6 cellular contexts compared by ENCODE assay signal in the genomic region with DNA sequence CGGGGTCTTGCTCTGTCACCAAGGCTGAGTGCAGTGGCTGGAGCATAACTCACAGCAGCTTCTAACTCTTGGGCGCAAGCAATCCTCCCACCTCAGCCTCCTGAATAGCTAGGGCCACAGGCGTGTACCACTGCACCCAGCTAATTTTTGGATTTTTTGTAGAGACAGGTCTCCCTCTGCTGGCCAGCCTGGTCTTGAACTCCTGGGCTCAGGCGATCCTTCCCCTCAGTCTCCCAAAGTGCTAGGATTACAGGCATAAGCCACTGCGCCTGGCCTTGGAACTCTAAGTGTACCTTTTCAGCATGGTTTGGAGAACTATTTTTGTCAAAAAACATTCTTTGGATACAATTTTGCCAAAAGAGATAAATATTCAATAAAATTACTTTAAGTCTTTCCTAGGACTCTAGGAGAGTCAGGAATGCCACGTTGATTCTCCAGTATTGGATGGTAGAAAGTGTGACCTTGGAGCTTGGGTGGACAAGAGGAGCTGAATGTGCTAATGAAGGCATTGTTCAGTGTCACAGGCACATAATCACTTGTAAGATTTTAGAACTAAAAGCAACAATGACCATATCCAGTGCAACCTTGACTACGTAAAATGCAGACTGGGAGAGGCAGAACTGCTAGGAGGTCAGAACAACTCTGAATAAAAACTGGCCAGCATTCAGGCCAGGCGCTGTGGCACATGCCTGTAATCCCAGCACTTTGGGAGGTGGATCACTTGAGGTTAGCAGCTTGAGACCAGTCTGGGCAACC. TPM values are rescaled to one million over a fixed set of nuclear protein-coding genes. Genes with fewer than 3 reads are reported as not detected.
A peak's percentile ranks its signal among the peaks of the same experiment; 100 is the strongest.
DNase-seq lines count a peak whose midpoint lies in the region; ATAC-seq and TF ChIP-seq lines count a peak whose summit lies in the region.

No MANE protein-coding gene starts in this region.

- no peaks in the 10 kb centered on the region for H3K9me3 Mint-ChIP-seq in endothelial cell (ENCODE audit: unreplicated experiment)

- peaks cover 3% of the 10 kb centered on the region for H3K27me3 Mint-ChIP-seq in endothelial cell (ENCODE audit: unreplicated experiment)

- peak; percentile 33 for TF ChIP-seq CTCF in endothelial cell (IDR thresholded peaks at IDR 0.05; ENCODE audit: unreplicated experiment)

- no peak overlapping the region for H3K4me3 Mint-ChIP-seq in endothelial cell (ENCODE audit: unreplicated experiment)

- H3K36me3 Mint-ChIP-seq in endothelial cell (ENCODE audit: low read depth, unreplicated experiment): peaks cover 30% of the 10 kb centered on the region

- peak; percentile 63 for DNase-seq in DMS 273 (lab: John Stamatoyannopoulos, UW; ENCODE audit: unreplicated experiment)
- DNase-seq in DMS 273 treated with DMSO at 0.1 percent for 48 hours (lab: John Stamatoyannopoulos, UW): no peak
- peak; percentile 16 for DNase-seq in T follicular helper cell (ENCODE audit: low read depth)
- DNase-seq in endothelial cell (ENCODE audit: low spot score): peak; percentile 39
- peak; percentile 27 to 31 for DNase-seq in stimulated activated CD4-positive, alpha-beta T cell treated with anti-CD3 and anti-CD28 coated beads, Interleukin-4, amount 100 ng/mL, for 4 hours

- ATAC-seq in GM21786 (IDR thresholded peaks at IDR 0.05; ENCODE audit: unreplicated experiment): no peak

- H3K27ac Mint-ChIP-seq in endothelial cell (ENCODE audit: unreplicated experiment): peak overlapping the region; percentile 30

- H3K4me1 Mint-ChIP-seq in endothelial cell (ENCODE audit: unreplicated experiment): peaks cover 10% of the 10 kb centered on the region

RNA-seq across cellular contexts. Expression of a gene that starts 2.8 kb away (rescaled TPM):
- total RNA-seq in endothelial cell (ENCODE audit: unreplicated experiment): 255 TPM

RNA-seq across cellular contexts. Expression of a gene that starts 20.5 kb away (rescaled TPM):
- 25.5 TPM for total RNA-seq in endothelial cell (ENCODE audit: unreplicated experiment)

RNA-seq across cellular contexts. Expression of a gene that starts 20.6 kb away (rescaled TPM):
- 39.8 TPM for total RNA-seq in endothelial cell (ENCODE audit: unreplicated experiment)

RNA-seq across cellular contexts. Expression of a gene that starts 28.8 kb away (rescaled TPM):
- total RNA-seq in endothelial cell (ENCODE audit: unreplicated experiment): 294 TPM

RNA-seq across cellular contexts. Expression of a gene that starts 29.2 kb away (rescaled TPM):
- total RNA-seq in endothelial cell (ENCODE audit: unreplicated experiment): 392 TPM
